ENCODE assay signal across 1 cellular context in the genomic region with DNA sequence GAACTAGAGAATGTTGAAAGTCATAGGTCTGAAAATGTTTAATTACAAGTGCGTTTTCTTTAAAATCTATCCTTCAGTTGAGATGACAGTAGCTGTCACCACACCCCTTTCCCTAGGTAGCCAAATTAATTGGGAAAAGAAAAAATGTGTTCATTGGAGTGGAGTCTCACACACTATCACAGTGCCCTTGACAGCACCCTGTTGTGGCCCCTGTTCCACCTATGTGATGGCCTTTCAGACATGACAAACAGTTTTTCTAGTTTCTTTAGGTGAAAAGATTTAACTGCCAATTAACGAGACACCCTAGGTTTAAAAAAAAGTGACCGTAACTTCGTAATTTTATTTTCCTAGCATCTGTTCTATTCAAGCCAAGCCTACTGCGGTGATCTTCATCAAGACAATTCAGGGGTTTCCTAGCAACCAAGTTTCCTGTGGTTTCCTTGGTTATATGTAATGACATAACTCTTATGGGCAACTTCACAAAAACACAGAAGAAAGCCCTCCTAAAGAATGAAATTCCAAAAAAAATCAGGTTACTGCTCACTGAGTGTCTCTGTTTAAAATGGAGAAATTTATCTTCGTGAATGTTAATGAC.
TF ChIP-seq lines count a peak whose summit lies in the region.

No MANE protein-coding gene starts in this region.

TF ChIP-seq in H1, 55 proteins besides CTCF, POLR2A, EP300 and RAD21:
- TF ChIP-seq RFX5 (IDR thresholded peaks at IDR 0.05; ENCODE audit: borderline replicate concordance, low read depth, low read length) (no peak), RNF2 (IDR thresholded peaks at IDR 0.05; ENCODE audit: borderline replicate concordance, low read depth, low read length, missing control alignments, poor library complexity, severe bottlenecking) (no peak), KDM1A (IDR thresholded peaks at IDR 0.05; ENCODE audit: borderline replicate concordance, low read length) (no peak), CBX8 (IDR thresholded peaks at IDR 0.05; ENCODE audit: borderline replicate concordance, low read depth, low read length) (no peak), MAFK (IDR thresholded peaks at IDR 0.05; ENCODE audit: low read depth, low read length) (no peak), POU5F1 (IDR thresholded peaks at IDR 0.05; ENCODE audit: low read depth, low read length) (no peak), GTF2F1 (IDR thresholded peaks at IDR 0.05; ENCODE audit: borderline replicate concordance, low read depth, low read length) (no peak), TAF1 (IDR thresholded peaks at IDR 0.05; ENCODE audit: low read depth, low read length) (no peak), TCF12 (IDR thresholded peaks at IDR 0.05; ENCODE audit: low read depth, low read length) (no peak), KDM4A (IDR thresholded peaks at IDR 0.05; ENCODE audit: low read depth, low read length, severe bottlenecking) (no peak), MAX (IDR thresholded peaks at IDR 0.05) (no peak), YY1 (IDR thresholded peaks at IDR 0.05; ENCODE audit: low read depth, low read length) (no peak), ZNF274 (IDR thresholded peaks at IDR 0.05; ENCODE audit: borderline replicate concordance, extremely low read depth, low read length) (no peak)
